In the genomic region with DNA sequence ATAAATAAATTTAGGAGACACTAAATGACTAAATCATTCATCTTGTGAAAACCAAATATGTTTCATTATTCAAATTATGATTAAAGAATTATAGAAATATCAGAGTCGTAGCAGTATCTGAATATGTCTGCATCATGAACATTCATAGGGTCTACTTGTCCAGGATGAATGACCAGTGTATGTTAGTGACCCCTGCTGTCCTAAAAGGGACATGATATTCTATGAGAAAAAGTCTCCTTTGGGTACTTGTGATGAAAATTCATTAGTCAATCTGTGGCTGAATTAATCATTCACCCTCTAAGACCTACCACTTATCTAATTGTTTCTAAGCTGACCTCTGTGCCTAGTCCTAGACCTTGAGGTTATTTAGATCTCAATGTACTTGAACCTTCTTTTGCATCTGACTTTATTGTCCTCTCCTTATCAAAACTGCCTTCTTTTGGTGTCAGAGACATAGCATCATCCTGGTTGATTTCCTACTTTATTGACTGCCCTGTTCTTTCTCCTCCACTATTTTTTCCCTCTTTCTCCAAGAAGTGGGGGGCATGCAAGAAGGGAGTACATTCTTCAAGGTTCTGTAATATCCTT, we compare ENCODE assay signal across 8 cellular contexts.
DNase-seq lines count a peak whose midpoint lies in the region; ATAC-seq and TF ChIP-seq lines count a peak whose summit lies in the region.

No MANE protein-coding gene starts in this region.

- H3K9me3 ChIP-seq in A673 (ENCODE audit: low read depth, low read length, poor library complexity, severe bottlenecking) (no peaks in the 10 kb centered on the region), Panc1 (ENCODE audit: control insufficient read depth, insufficient read depth, low read depth, low read length) (no peaks in the 10 kb centered on the region)

- BruUV-seq in A673 (replicated peaks; lab: Mats Ljungman, UMichigan): no TSS peak
- BruUV-seq in Panc1 (replicated peaks; lab: Mats Ljungman, UMichigan): no TSS peak

- no peak overlapping the region for H3K4me3 Mint-ChIP-seq in activated naive CD4-positive, alpha-beta T cell treated with anti-CD3 and anti-CD28 coated beads for 36 hours
- H3K4me3 Mint-ChIP-seq in activated naive CD8-positive, alpha-beta T cell treated with anti-CD3 and anti-CD28 coated beads for 36 hours: no peak overlapping the region

- TF ChIP-seq CTCF in A673 (conservative IDR thresholded peaks at IDR 0.05; ENCODE audit: low read depth, low read length): peak; percentile 46
- peak; percentile 28; the same call in 1 of the 2 replicates for TF ChIP-seq CTCF in Panc1 (IDR thresholded peaks at IDR 0.05)

- H3K4me1 Mint-ChIP-seq in activated naive CD4-positive, alpha-beta T cell treated with anti-CD3 and anti-CD28 coated beads for 36 hours (ENCODE audit: low read depth): no peaks in the 10 kb centered on the region
- no peaks in the 10 kb centered on the region for H3K4me1 Mint-ChIP-seq in activated naive CD8-positive, alpha-beta T cell treated with anti-CD3 and anti-CD28 coated beads for 36 hours

- no peak overlapping the region for H3K27ac ChIP-seq in A673 (ENCODE audit: low read depth, low read length, poor library complexity, severe bottlenecking)
- no peak overlapping the region for H3K27ac ChIP-seq in Panc1 (ENCODE audit: low read length)

- no peak overlapping the region for H3K27ac Mint-ChIP-seq in activated naive CD4-positive, alpha-beta T cell treated with anti-CD3 and anti-CD28 coated beads for 36 hours
- H3K27ac Mint-ChIP-seq in activated naive CD8-positive, alpha-beta T cell treated with anti-CD3 and anti-CD28 coated beads for 36 hours: no peak overlapping the region

- intact Hi-C loops in A673 (cut with micrococcal nuclease; ENCODE audit: unreplicated experiment) (loop anchor here (5.0 to 10.0 kb wide), 2 partner anchors 276 to 799 kb away; partner anchors contain the start of gene DIPK2A), Panc1 (cut with micrococcal nuclease; ENCODE audit: unreplicated experiment) (loop anchor here (5.0 kb wide), 1 partner anchor 794 kb away; no protein-coding TSS in a partner anchor)
- intact Hi-C loops in activated naive CD4-positive, alpha-beta T cell treated with anti-CD3 and anti-CD28 coated beads for 36 hours (cut with micrococcal nuclease): loop anchor here (2.0 kb wide), 1 partner anchor 796 kb away; no protein-coding TSS in a partner anchor

- POLR2A ChIA-PET in A673 (lab: Charles Lee; ENCODE audit: low non-redundant PET): interaction anchor here (0.7 kb wide), 1 partner anchor 579 kb away, joined by 4 read pairs; no protein-coding TSS in a partner anchor
- POLR2A ChIA-PET in Panc1 (lab: Charles Lee): no interaction called here

- no peaks in the 10 kb centered on the region for H3K27me3 ChIP-seq in A673 (replicated peaks; ENCODE audit: insufficient read depth, low read depth, low read length, poor library complexity)
- H3K27me3 ChIP-seq in Panc1 (ENCODE audit: control insufficient read depth, insufficient read depth, low read length): no peaks in the 10 kb centered on the region

- in situ Hi-C loops in Panc1 (cut with HindIII; ENCODE audit: low pct_unique_long_range_greater_than_20kb, low sequenced_read_pairs): no loop called here

- peak; percentile 45 for ATAC-seq in GM21528 (IDR thresholded peaks at IDR 0.05; ENCODE audit: low FRiP score, unreplicated experiment)
- no peak for ATAC-seq in Panc1
- ATAC-seq in GM19324 (IDR thresholded peaks at IDR 0.05; ENCODE audit: low FRiP score, unreplicated experiment): no peak

- H3K4me3 ChIP-seq in A673 (ENCODE audit: low read depth, low read length, poor library complexity, severe bottlenecking) (no peak overlapping the region), Panc1 (ENCODE audit: low read depth in 2 of 2, low read length in 2 of 2) (no peak overlapping the region)

- H3K36me3 Mint-ChIP-seq in activated naive CD4-positive, alpha-beta T cell treated with anti-CD3 and anti-CD28 coated beads for 36 hours (ENCODE audit: low read depth): no peaks in the 10 kb centered on the region
- no peaks in the 10 kb centered on the region for H3K36me3 Mint-ChIP-seq in activated naive CD8-positive, alpha-beta T cell treated with anti-CD3 and anti-CD28 coated beads for 36 hours

- H3K4me1 ChIP-seq in A673 (ENCODE audit: insufficient read depth, low read length, poor library complexity, severe bottlenecking) (no peaks in the 10 kb centered on the region), Panc1 (ENCODE audit: control insufficient read depth, insufficient read depth, low read length) (no peaks in the 10 kb centered on the region)

- no peaks in the 10 kb centered on the region for H3K27me3 Mint-ChIP-seq in activated naive CD4-positive, alpha-beta T cell treated with anti-CD3 and anti-CD28 coated beads for 36 hours (ENCODE audit: low read depth)
- H3K27me3 Mint-ChIP-seq in activated naive CD8-positive, alpha-beta T cell treated with anti-CD3 and anti-CD28 coated beads for 36 hours: no peaks in the 10 kb centered on the region

- H3K36me3 ChIP-seq in A673 (ENCODE audit: insufficient read depth, low read length, poor library complexity, severe bottlenecking): no peaks in the 10 kb centered on the region
- no peaks in the 10 kb centered on the region for H3K36me3 ChIP-seq in Panc1 (ENCODE audit: control insufficient read depth, insufficient read depth, low read length)

- no peaks in the 10 kb centered on the region for H3K9me3 Mint-ChIP-seq in activated naive CD4-positive, alpha-beta T cell treated with anti-CD3 and anti-CD28 coated beads for 36 hours
- no peaks in the 10 kb centered on the region for H3K9me3 Mint-ChIP-seq in activated naive CD8-positive, alpha-beta T cell treated with anti-CD3 and anti-CD28 coated beads for 36 hours

- CTCF ChIA-PET in A673 (lab: Charles Lee): no interaction called here
- CTCF ChIA-PET in Panc1 (lab: Charles Lee): no interaction called here
- CTCF ChIA-PET in activated naive CD4-positive, alpha-beta T cell treated with anti-CD3 and anti-CD28 coated beads for 36 hours (lab: Charles Lee): no interaction called here

- DNase-seq in A673 (ENCODE audit: low spot score) (peak; percentile 61), Panc1 (ENCODE audit: low read depth, low spot score) (no peak), glomerular endothelial cell (ENCODE audit: extremely low read depth, low read depth, low spot score) (peak; percentile 78), superior temporal gyrus (ENCODE audit: extremely low spot score) (peak; percentile 94)
- DNase-seq in activated naive CD4-positive, alpha-beta T cell treated with anti-CD3 and anti-CD28 coated beads for 36 hours: no peak
- no peak for DNase-seq in activated naive CD8-positive, alpha-beta T cell treated with anti-CD3 and anti-CD28 coated beads for 36 hours

Comparison
In these comparisons a context has a peak if more than half of its experiments do, and no peak if none do; other contexts are left out.
1. DNase-seq: peak in A673 (single experiment), glomerular endothelial cell (single experiment) and superior temporal gyrus (single experiment); none in Panc1 (single experiment), activated naive CD4-positive, alpha-beta T cell treated with anti-CD3 and anti-CD28 coated beads for 36 hours (single experiment) and activated naive CD8-positive, alpha-beta T cell treated with anti-CD3 and anti-CD28 coated beads for 36 hours (single experiment).